In the genomic region with DNA sequence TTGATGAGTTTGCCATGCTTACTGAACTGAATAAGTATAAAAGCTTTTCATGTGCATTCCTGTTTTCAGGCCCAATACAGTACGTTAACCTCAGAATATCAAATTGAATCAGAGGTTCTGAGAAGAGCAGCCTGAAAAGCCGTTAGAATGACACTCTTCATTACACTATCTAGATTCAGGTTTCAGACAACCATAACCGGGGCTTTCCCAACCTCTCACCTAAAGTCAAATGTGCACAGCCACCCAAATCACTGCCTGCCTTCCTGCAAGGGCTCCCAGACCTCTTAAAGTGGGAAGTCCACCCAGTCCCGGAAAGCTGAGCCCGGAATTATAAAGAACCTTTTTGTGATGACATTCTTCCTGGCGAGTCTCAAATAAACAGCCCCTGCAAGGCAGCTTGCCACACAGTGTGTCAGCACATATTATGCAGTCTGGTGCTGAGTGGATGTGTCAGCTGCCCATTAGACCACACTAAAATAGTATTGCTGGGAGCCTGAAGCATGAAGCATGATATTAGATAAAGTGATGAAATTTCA, we compare ENCODE assay signal across 8 cellular contexts.
A peak's percentile ranks its signal among the peaks of the same experiment; 100 is the strongest.
DNase-seq lines count a peak whose midpoint lies in the region; ATAC-seq and TF ChIP-seq lines count a peak whose summit lies in the region.

No MANE protein-coding gene starts in this region.

- no peaks in the 10 kb centered on the region for H3K9me3 Mint-ChIP-seq in GM23338

- H4K20me1 ChIP-seq in GM23338 (replicated peaks; ENCODE audit: insufficient read depth) = no peaks in the 10 kb centered on the region

- H3K27me3 ChIP-seq in GM23338 (ENCODE audit: insufficient read depth) = no peaks in the 10 kb centered on the region

- DNase-seq in GM23338 (ENCODE audit: low spot score) = peak; percentile 33
- DNase-seq in HK-2 (ENCODE audit: unreplicated experiment) = peak; percentile 0
- DNase-seq in medulla oblongata (ENCODE audit: extremely low spot score) = peak; percentile 40
- DNase-seq in KBM-7 = no peak
- no peak for DNase-seq in NCI-H526 (lab: John Stamatoyannopoulos, UW)
- DNase-seq in AML-193 (lab: John Stamatoyannopoulos, UW) = no peak
- DNase-seq in G401 (ENCODE audit: low spot score) = no peak

- peak overlapping the region; percentile 73 for H3K27ac ChIP-seq in GM23338 (ENCODE audit: low read depth)

- no peaks in the 10 kb centered on the region for H3F3A ChIP-seq in GM23338 (replicated peaks; ENCODE audit: low read depth)

- ATAC-seq in GM18907 (IDR thresholded peaks at IDR 0.05; ENCODE audit: unreplicated experiment) (peak; percentile 94), GM23338 (peak; percentile 70)

- H3K4me1 ChIP-seq in GM23338 (ENCODE audit: insufficient read depth) = peaks cover 44% of the 10 kb centered on the region

- no peaks in the 10 kb centered on the region for H3K36me3 ChIP-seq in GM23338 (ENCODE audit: insufficient read depth)

- H2AFZ ChIP-seq in GM23338 = peak overlapping the region; percentile 19

- H3K4me3 ChIP-seq in GM23338 = no peak overlapping the region

- no peak for TF ChIP-seq CTCF in GM23338 (conservative IDR thresholded peaks at IDR 0.05; ENCODE audit: low read depth in 2 of 2)

- H3K4me1 Mint-ChIP-seq in GM23338 = peaks cover 49% of the 10 kb centered on the region

- no peak overlapping the region; the same call in 2 of the 3 replicates for H3K4me3 Mint-ChIP-seq in GM23338

- in situ Hi-C loops in KBM-7 (cut with MboI; ENCODE audit: low pct_unique_long_range_greater_than_20kb, low sequenced_read_pairs) (no loop called here), G401 (cut with HindIII; ENCODE audit: low sequenced_read_pairs) (no loop called here)

- H3K9me2 ChIP-seq in GM23338 (ENCODE audit: insufficient read depth) = peaks cover 7% of the 10 kb centered on the region

- H3K27me3 Mint-ChIP-seq in GM23338 (ENCODE audit: insufficient read depth, low read depth, poor library complexity) = peaks cover 2% of the 10 kb centered on the region

- peak overlapping the region; percentile 74 for H3K27ac Mint-ChIP-seq in GM23338

- no peaks in the 10 kb centered on the region; the same call in 2 of the 3 replicates for H3K36me3 Mint-ChIP-seq in GM23338 (ENCODE audit: low read depth)

- H3K4me2 ChIP-seq in GM23338 = peak overlapping the region; percentile 69

- no peaks in the 10 kb centered on the region for H3K79me2 ChIP-seq in GM23338 (replicated peaks; ENCODE audit: insufficient read depth)

TF ChIP-seq in GM23338, 12 proteins besides CTCF, POLR2A, EP300 and RAD21 (continues in another document):
- TF ChIP-seq, protein P1, sequence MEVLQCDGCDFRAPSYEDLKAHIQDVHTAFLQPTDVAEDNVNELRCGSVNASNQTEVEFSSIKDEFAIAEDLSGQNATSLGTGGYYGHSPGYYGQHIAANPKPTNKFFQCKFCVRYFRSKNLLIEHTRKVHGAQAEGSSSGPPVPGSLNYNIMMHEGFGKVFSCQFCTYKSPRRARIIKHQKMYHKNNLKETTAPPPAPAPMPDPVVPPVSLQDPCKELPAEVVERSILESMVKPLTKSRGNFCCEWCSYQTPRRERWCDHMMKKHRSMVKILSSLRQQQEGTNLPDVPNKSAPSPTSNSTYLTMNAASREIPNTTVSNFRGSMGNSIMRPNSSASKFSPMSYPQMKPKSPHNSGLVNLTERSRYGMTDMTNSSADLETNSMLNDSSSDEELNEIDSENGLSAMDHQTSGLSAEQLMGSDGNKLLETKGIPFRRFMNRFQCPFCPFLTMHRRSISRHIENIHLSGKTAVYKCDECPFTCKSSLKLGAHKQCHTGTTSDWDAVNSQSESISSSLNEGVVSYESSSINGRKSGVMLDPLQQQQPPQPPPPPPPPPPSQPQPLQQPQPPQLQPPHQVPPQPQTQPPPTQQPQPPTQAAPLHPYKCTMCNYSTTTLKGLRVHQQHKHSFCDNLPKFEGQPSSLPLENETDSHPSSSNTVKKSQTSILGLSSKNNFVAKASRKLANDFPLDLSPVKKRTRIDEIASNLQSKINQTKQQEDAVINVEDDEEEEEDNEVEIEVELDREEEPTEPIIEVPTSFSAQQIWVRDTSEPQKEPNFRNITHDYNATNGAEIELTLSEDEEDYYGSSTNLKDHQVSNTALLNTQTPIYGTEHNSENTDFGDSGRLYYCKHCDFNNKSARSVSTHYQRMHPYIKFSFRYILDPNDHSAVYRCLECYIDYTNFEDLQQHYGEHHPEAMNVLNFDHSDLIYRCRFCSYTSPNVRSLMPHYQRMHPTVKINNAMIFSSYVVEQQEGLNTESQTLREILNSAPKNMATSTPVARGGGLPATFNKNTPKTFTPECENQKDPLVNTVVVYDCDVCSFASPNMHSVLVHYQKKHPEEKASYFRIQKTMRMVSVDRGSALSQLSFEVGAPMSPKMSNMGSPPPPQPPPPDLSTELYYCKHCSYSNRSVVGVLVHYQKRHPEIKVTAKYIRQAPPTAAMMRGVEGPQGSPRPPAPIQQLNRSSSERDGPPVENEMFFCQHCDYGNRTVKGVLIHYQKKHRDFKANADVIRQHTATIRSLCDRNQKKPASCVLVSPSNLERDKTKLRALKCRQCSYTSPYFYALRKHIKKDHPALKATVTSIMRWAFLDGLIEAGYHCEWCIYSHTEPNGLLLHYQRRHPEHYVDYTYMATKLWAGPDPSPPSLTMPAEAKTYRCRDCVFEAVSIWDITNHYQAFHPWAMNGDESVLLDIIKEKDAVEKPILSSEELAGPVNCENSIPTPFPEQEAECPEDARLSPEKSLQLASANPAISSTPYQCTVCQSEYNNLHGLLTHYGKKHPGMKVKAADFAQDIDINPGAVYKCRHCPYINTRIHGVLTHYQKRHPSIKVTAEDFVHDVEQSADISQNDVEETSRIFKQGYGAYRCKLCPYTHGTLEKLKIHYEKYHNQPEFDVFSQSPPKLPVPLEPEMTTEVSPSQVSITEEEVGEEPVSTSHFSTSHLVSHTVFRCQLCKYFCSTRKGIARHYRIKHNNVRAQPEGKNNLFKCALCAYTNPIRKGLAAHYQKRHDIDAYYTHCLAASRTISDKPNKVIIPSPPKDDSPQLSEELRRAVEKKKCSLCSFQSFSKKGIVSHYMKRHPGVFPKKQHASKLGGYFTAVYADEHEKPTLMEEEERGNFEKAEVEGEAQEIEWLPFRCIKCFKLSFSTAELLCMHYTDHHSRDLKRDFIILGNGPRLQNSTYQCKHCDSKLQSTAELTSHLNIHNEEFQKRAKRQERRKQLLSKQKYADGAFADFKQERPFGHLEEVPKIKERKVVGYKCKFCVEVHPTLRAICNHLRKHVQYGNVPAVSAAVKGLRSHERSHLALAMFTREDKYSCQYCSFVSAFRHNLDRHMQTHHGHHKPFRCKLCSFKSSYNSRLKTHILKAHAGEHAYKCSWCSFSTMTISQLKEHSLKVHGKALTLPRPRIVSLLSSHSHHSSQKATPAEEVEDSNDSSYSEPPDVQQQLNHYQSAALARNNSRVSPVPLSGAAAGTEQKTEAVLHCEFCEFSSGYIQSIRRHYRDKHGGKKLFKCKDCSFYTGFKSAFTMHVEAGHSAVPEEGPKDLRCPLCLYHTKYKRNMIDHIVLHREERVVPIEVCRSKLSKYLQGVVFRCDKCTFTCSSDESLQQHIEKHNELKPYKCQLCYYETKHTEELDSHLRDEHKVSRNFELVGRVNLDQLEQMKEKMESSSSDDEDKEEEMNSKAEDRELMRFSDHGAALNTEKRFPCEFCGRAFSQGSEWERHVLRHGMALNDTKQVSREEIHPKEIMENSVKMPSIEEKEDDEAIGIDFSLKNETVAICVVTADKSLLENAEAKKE (CRISPR knock-in tag; IDR thresholded peaks at IDR 0.05) = no peak
- TF ChIP-seq ZNF114 (CRISPR knock-in tag; IDR thresholded peaks at IDR 0.05) (no peak), ZNF331 (CRISPR knock-in tag; IDR thresholded peaks at IDR 0.05; ENCODE audit: low read depth) (no peak), POLR2AphosphoS5 (IDR thresholded peaks at IDR 0.05; ENCODE audit: low read depth) (no peak), NANOG (IDR thresholded peaks at IDR 0.05; ENCODE audit: borderline replicate concordance) (no peak), EZH2phosphoT487 (IDR thresholded peaks at IDR 0.05; ENCODE audit: unreplicated experiment) (no peak), JUNB (IDR thresholded peaks at IDR 0.05; ENCODE audit: unreplicated experiment) (no peak), EZH2 (IDR thresholded peaks at IDR 0.05; ENCODE audit: low read depth, unreplicated experiment) (no peak), STAT1 (IDR thresholded peaks at IDR 0.05; ENCODE audit: unreplicated experiment) (no peak)
- TF ChIP-seq, protein P2, sequence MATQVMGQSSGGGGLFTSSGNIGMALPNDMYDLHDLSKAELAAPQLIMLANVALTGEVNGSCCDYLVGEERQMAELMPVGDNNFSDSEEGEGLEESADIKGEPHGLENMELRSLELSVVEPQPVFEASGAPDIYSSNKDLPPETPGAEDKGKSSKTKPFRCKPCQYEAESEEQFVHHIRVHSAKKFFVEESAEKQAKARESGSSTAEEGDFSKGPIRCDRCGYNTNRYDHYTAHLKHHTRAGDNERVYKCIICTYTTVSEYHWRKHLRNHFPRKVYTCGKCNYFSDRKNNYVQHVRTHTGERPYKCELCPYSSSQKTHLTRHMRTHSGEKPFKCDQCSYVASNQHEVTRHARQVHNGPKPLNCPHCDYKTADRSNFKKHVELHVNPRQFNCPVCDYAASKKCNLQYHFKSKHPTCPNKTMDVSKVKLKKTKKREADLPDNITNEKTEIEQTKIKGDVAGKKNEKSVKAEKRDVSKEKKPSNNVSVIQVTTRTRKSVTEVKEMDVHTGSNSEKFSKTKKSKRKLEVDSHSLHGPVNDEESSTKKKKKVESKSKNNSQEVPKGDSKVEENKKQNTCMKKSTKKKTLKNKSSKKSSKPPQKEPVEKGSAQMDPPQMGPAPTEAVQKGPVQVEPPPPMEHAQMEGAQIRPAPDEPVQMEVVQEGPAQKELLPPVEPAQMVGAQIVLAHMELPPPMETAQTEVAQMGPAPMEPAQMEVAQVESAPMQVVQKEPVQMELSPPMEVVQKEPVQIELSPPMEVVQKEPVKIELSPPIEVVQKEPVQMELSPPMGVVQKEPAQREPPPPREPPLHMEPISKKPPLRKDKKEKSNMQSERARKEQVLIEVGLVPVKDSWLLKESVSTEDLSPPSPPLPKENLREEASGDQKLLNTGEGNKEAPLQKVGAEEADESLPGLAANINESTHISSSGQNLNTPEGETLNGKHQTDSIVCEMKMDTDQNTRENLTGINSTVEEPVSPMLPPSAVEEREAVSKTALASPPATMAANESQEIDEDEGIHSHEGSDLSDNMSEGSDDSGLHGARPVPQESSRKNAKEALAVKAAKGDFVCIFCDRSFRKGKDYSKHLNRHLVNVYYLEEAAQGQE (IDR thresholded peaks at IDR 0.05; ENCODE audit: unreplicated experiment) = no peak
- TF ChIP-seq, protein P3, sequence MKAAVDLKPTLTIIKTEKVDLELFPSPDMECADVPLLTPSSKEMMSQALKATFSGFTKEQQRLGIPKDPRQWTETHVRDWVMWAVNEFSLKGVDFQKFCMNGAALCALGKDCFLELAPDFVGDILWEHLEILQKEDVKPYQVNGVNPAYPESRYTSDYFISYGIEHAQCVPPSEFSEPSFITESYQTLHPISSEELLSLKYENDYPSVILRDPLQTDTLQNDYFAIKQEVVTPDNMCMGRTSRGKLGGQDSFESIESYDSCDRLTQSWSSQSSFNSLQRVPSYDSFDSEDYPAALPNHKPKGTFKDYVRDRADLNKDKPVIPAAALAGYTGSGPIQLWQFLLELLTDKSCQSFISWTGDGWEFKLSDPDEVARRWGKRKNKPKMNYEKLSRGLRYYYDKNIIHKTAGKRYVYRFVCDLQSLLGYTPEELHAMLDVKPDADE (IDR thresholded peaks at IDR 0.05) = no peak

Comparison
In these comparisons a context has a peak if more than half of its experiments do, and no peak if none do; other contexts are left out.
1. DNase-seq: peak in GM23338 (single experiment), HK-2 (single experiment) and medulla oblongata (single experiment); none in KBM-7 (single experiment), NCI-H526 (0 of 2), AML-193 (0 of 2) and G401 (single experiment).